8 cellular contexts compared by ENCODE assay signal in genomic region chr11:65888163-65888814, GRCh38. TPM values are rescaled to one million over a fixed set of nuclear protein-coding genes. Genes with fewer than 3 reads are reported as not detected.
DNase-seq lines count a peak whose midpoint lies in the region; ATAC-seq and TF ChIP-seq lines count a peak whose summit lies in the region.

Gene FIBP (minus strand): TSS chr11:65888471. CDS start chr11:65888418, 53 bp downstream.

- peaks cover 21% of the 10 kb centered on the region for H3K36me3 ChIP-seq in Karpas-422 (ENCODE audit: insufficient read depth, low read length)
- peaks cover 0 to 18% (median 0%) of the 10 kb centered on the region in 3 donors for H3K36me3 ChIP-seq in Peyer's patch
- peaks cover 0 to 35% (median 29%) of the 10 kb centered on the region in 4 donors for H3K36me3 ChIP-seq in esophagus muscularis mucosa

- H3K4me3 ChIP-seq in Karpas-422 (ENCODE audit: low read length), result peak within 1 kb of the TSS; percentile 95
- peak within 1 kb of the TSS; percentile 63 to 83 (median 76) for H3K4me3 ChIP-seq in Peyer's patch
- peak within 1 kb of the TSS; percentile 71 to 84 (median 78) for H3K4me3 ChIP-seq in esophagus muscularis mucosa

- H3K27me3 ChIP-seq in Karpas-422 (ENCODE audit: low read length) (no peaks in the 10 kb centered on the region), Peyer's patch (no peaks in the 10 kb centered on the region), esophagus muscularis mucosa (no peaks in the 10 kb centered on the region)

- intact Hi-C loops in esophagus muscularis mucosa (cut with DNase I), result loop anchor here (1.0 to 5.0 kb wide), 3 partner anchors 30 to 114 kb away; partner anchors contain the start of genes BANF1, EIF1AD and SART1

- H3K4me1 ChIP-seq in Karpas-422 (ENCODE audit: low read length) (peaks cover 66% of the 10 kb centered on the region), Peyer's patch (peaks cover 0 to 75% (median 34%) of the 10 kb centered on the region in 4 donors), esophagus muscularis mucosa (peaks cover 43 to 83% (median 70%) of the 10 kb centered on the region in 4 donors)

- under 1% methylated on average over 24 of the region's 57 CpGs for WGBS in esophagus muscularis mucosa

- TF ChIP-seq EP300 in esophagus muscularis mucosa (IDR thresholded peaks at IDR 0.05), result no peak

- H3K27ac ChIP-seq in Karpas-422 (ENCODE audit: low read length), result peak within 1 kb of the TSS; percentile 64
- H3K27ac ChIP-seq in Peyer's patch, result peak within 1 kb of the TSS; percentile 89 to 99 (median 93)
- H3K27ac ChIP-seq in esophagus muscularis mucosa (replicated peaks in 1 of 4), result peak within 1 kb of the TSS; percentile 96 to 100 (median 98)

- H3K9ac ChIP-seq in Karpas-422 (ENCODE audit: low read length), result peak within 1 kb of the TSS; percentile 94

- peaks cover 8% of the 10 kb centered on the region; the same call in 1 of the 2 replicates for H4K20me1 ChIP-seq in Karpas-422 (ENCODE audit: insufficient read depth, low read depth, low read length)

- peaks cover 35% of the 10 kb centered on the region for H3K79me2 ChIP-seq in Karpas-422 (ENCODE audit: low read length)

- TF ChIP-seq POLR2A in Peyer's patch (IDR thresholded peaks at IDR 0.05) (peak; percentile 85 to 90), esophagus muscularis mucosa (IDR thresholded peaks at IDR 0.05; ENCODE audit: low read depth) (peak; percentile 85)

- TF ChIP-seq CTCF in Peyer's patch (IDR thresholded peaks at IDR 0.05), result peak; percentile 83 to 98 (median 96)
- TF ChIP-seq CTCF in esophagus muscularis mucosa (IDR thresholded peaks at IDR 0.05), result peak; percentile 62 to 87 (median 86)

- H3K9me3 ChIP-seq in Karpas-422 (ENCODE audit: low read length), result no peaks in the 10 kb centered on the region
- no peaks in the 10 kb centered on the region for H3K9me3 ChIP-seq in Peyer's patch
- H3K9me3 ChIP-seq in esophagus muscularis mucosa, result no peaks in the 10 kb centered on the region

- peak within 1 kb of the TSS; percentile 100 for H3K4me2 ChIP-seq in Karpas-422 (ENCODE audit: low read depth, low read length, poor library complexity, severe bottlenecking)

- H2AFZ ChIP-seq in Karpas-422 (ENCODE audit: low read length), result peak within 1 kb of the TSS; percentile 95

- peak; percentile 97 for DNase-seq in DMS 273 (lab: John Stamatoyannopoulos, UW; ENCODE audit: unreplicated experiment)
- peak; percentile 98 for DNase-seq in Karpas-422
- DNase-seq in Peyer's patch, result peak; percentile 96 to 99 (median 98)
- peak; percentile 97 to 98 for DNase-seq in activated T-cell treated with anti-CD3 and anti-CD28 coated beads, Interleukin-2, amount 50 U/mL, for 48 hours
- peak; percentile 99 for DNase-seq in esophagus muscularis mucosa (ENCODE audit: extremely low spot score)
- peak; percentile 97 for DNase-seq in myocyte (ENCODE audit: low read depth)
- DNase-seq in stimulated activated CD8-positive, alpha-beta memory T cell treated with anti-CD3 and anti-CD28 coated beads, Interleukin-7, amount 100 ng/mL, for 4 hours (ENCODE audit: low read depth in 2 of 2), result peak; percentile 90 to 95

- peak; percentile 43 for ATAC-seq in GM21619 (IDR thresholded peaks at IDR 0.05; ENCODE audit: unreplicated experiment)

- no peaks in the 10 kb centered on the region for H3K9me2 ChIP-seq in Karpas-422 (replicated peaks; ENCODE audit: insufficient read depth, low read length)

RNA-seq across cellular contexts. Expression of gene FIBP, which starts in this region (rescaled TPM):
- 207 and 248 TPM in 2 replicates for total RNA-seq in Karpas-422 (2014; rRNA removed; shearing (Covaris generic); ENCODE audit: low replicate concordance)
- 100 to 1,000 TPM; 100 to 173 (median 122) TPM for total RNA-seq in Peyer's patch
- 10 to 100 TPM; 33.2 to 74.3 (median 48.6) TPM for total RNA-seq in esophagus muscularis mucosa
- total RNA-seq in myocyte, result 92.4 and 103 TPM in 2 replicates
- polyA plus RNA-seq in myocyte (2012), result 116 TPM

Comparison
In these comparisons a context has a peak if more than half of its experiments do, and no peak if none do; other contexts are left out.
1. Peak in every context shown above with its lines: DNase-seq, ATAC-seq, H3K4me3 ChIP-seq and H3K27ac ChIP-seq.